Comparison of ENCODE assay signal across 6 cellular contexts in genomic region chr17:75110307-75110937, GRCh38. TPM values are rescaled to one million over a fixed set of nuclear protein-coding genes. Genes with fewer than 3 reads are reported as not detected.
DNase-seq lines count a peak whose midpoint lies in the region; ATAC-seq, FAIRE-seq and TF ChIP-seq lines count a peak whose summit lies in the region.

No MANE protein-coding gene starts in this region.

- POLR2A ChIA-PET in A549 (lab: Yijun Ruan, JAX), result interaction anchor here (0.8 to 3.1 kb wide), 13 partner anchors 14 to 91 kb away, joined by 3 to 20 read pairs (median 4); partner anchors contain the start of genes ATP5PD, KCTD2, NT5C and SLC16A5

- H3K27ac ChIP-seq in A549 (peak overlapping the region; percentile 91 to 94), esophagus squamous epithelium (peak overlapping the region; percentile 73 to 92 (median 90))

- TF ChIP-seq CTCF in A549 (IDR thresholded peaks at IDR 0.05) (no peak), esophagus squamous epithelium (IDR thresholded peaks at IDR 0.05) (no peak)

- H3K4me1 ChIP-seq in A549, result peaks cover 29% of the 10 kb centered on the region
- H3K4me1 ChIP-seq in esophagus squamous epithelium, result peaks cover 21 to 54% (median 33%) of the 10 kb centered on the region in 3 donors

- TF ChIP-seq EP300 in A549 (IDR thresholded peaks at IDR 0.05), result no peak

- peak overlapping the region; percentile 91 for H3K4me2 ChIP-seq in A549

- H3K27me3 ChIP-seq in esophagus squamous epithelium, result no peaks in the 10 kb centered on the region

- H3K9me3 ChIP-seq in A549 (no peaks in the 10 kb centered on the region), esophagus squamous epithelium (no peaks in the 10 kb centered on the region)

- peak; percentile 3 to 6; a peak in 3 of 6 replicates for ATAC-seq in A549
- no peak for ATAC-seq in stimulated activated naive CD8-positive, alpha-beta T cell treated with anti-CD3 and anti-CD28 coated beads, Interleukin-15, Interleukin-2, amounts not matched to agents 100 U/mL and 50 U/mL, for 24 hours

- no peak for TF ChIP-seq POLR2A in A549 (IDR thresholded peaks at IDR 0.05; ENCODE audit: low read length)
- no peak for TF ChIP-seq POLR2A in esophagus squamous epithelium (IDR thresholded peaks at IDR 0.05)

- DNase-seq in A549 (ENCODE audit: low read depth in 1 of 2, low spot score in 1 of 2) (peak in 1 of 2 experiments; percentile 62), NCI-H2227 treated with DMSO at 0.1 percent for 48 hours (lab: John Stamatoyannopoulos, UW) (peak; percentile 14), esophagus squamous epithelium (lab: John Stamatoyannopoulos, UW) (no peak), NCI-H510A treated with DMSO at 0.1 percent for 48 hours (lab: John Stamatoyannopoulos, UW) (no peak), inferior parietal cortex (ENCODE audit: extremely low spot score) (no peak)
- DNase-seq in stimulated activated naive CD8-positive, alpha-beta T cell treated with anti-CD3 and anti-CD28 coated beads, Interleukin-15, Interleukin-2, amounts not matched to agents 100 U/mL and 50 U/mL, for 24 hours, result peak; percentile 27

- no peak for TF ChIP-seq RAD21 in A549 (conservative IDR thresholded peaks at IDR 0.05 in 1 of 2, IDR thresholded peaks at IDR 0.05 in 1 of 2)

- CTCF ChIA-PET in A549 (lab: Yijun Ruan, JAX), result interaction anchor here (1.0 to 81.8 kb wide), 6 partner anchors 11 to 212 kb away, joined by 3 to 3429 read pairs (median 406); partner anchors contain the start of genes ARMC7, ATP5PD, KCTD2 and NT5C

- H3K4me3 ChIP-seq in A549 (peak overlapping the region; percentile 77), esophagus squamous epithelium (peak overlapping the region; percentile 73 to 91 (median 89))

- 29% methylated on average over 32 of the region's 34 CpGs for WGBS in A549 (ENCODE audit: missing lambda C conversion rate)
- WGBS in esophagus squamous epithelium, 2 donors, result 15 to 18% methylated on average over 20 to 26 of the region's 34 CpGs

- FAIRE-seq in A549 (lab: Jason Lieb, UNC), result no peak

- intact Hi-C loops in esophagus squamous epithelium (cut with DNase I), result loop anchor here (5.0 kb wide), 1 partner anchor 92 kb away; no protein-coding TSS in a partner anchor

- peaks cover 0 to under 1% (median 0%) of the 10 kb centered on the region in 3 donors for H3K36me3 ChIP-seq in esophagus squamous epithelium

TF ChIP-seq in A549, 52 proteins besides CTCF, POLR2A, EP300 and RAD21:
- TF ChIP-seq RNF2 (IDR thresholded peaks at IDR 0.05; ENCODE audit: borderline replicate concordance, low read depth) (no peak), CHD4 (IDR thresholded peaks at IDR 0.05; ENCODE audit: borderline replicate concordance) (0 out of 2 replicates have a peak, but pooled peaks have one; percentile 9)

RNA-seq across cellular contexts. Expression of gene ARMC7, which starts 0.7 kb away (rescaled TPM):
- polyA plus RNA-seq in A549 (2011; rRNA removed) (8.5 and 9.5 TPM in 2 replicates), A549 (2017; fragmentation: RNase III; extraction: RNeasy Plus Mini Kit Qiagen cat#74134 plus additional on column Dnase treatment) (11.3 to 13.1 TPM (median 12.6 TPM) in 3 replicates)
- 11.0 and 13.2 TPM in 2 replicates for polyA plus RNA-seq in A549 (2012; cell fraction: cytosol; rRNA removed)
- polyA plus RNA-seq in A549 (2012; cell fraction: nucleus; rRNA removed), result 16.6 and 18.3 TPM in 2 replicates
- polyA minus RNA-seq in A549 (2011; rRNA and poly(A)+ RNA removed), result 14.3 and 15.2 TPM in 2 replicates
- total RNA-seq in esophagus squamous epithelium, result 1 to 10 TPM; 4.0 to 9.1 (median 5.3) TPM

RNA-seq across cellular contexts. Expression of gene NT5C, which starts 21.1 kb away (rescaled TPM):
- polyA plus RNA-seq in A549 (2011; rRNA removed) (54.5 and 73.7 TPM in 2 replicates), A549 (2017; fragmentation: RNase III; extraction: RNeasy Plus Mini Kit Qiagen cat#74134 plus additional on column Dnase treatment) (83.8 to 92.2 TPM (median 91.4 TPM) in 3 replicates)
- 174 and 199 TPM in 2 replicates for polyA plus RNA-seq in A549 (2012; cell fraction: cytosol; rRNA removed)
- polyA plus RNA-seq in A549 (2012; cell fraction: nucleus; rRNA removed), result 280 and 344 TPM in 2 replicates
- polyA minus RNA-seq in A549 (2011; rRNA and poly(A)+ RNA removed), result 31.1 and 36.1 TPM in 2 replicates
- 10 to 100 TPM; 81.7 to 97.5 (median 88.4) TPM for total RNA-seq in esophagus squamous epithelium

RNA-seq across cellular contexts. Expression of gene SLC16A5, which starts 22.7 kb away (rescaled TPM):
- polyA plus RNA-seq in A549 (2011; rRNA removed) (19.0 and 20.1 TPM in 2 replicates), A549 (2017; fragmentation: RNase III; extraction: RNeasy Plus Mini Kit Qiagen cat#74134 plus additional on column Dnase treatment) (19.5 to 27.6 TPM (median 27.2 TPM) in 3 replicates)
- polyA plus RNA-seq in A549 (2012; cell fraction: cytosol; rRNA removed), result 33.8 and 57.1 TPM in 2 replicates
- polyA plus RNA-seq in A549 (2012; cell fraction: nucleus; rRNA removed), result 110 and 141 TPM in 2 replicates
- polyA minus RNA-seq in A549 (2011; rRNA and poly(A)+ RNA removed), result 22.9 and 29.3 TPM in 2 replicates
- 10 to 100 TPM; 13.4 to 22.9 (median 17.4) TPM for total RNA-seq in esophagus squamous epithelium

RNA-seq across cellular contexts. Expression of gene JPT1, which starts 43.9 kb away (rescaled TPM):
- 141 and 196 TPM in 2 replicates for polyA plus RNA-seq in A549 (2011; rRNA removed)
- 483 and 502 TPM in 2 replicates for polyA plus RNA-seq in A549 (2012; cell fraction: cytosol; rRNA removed)
- polyA plus RNA-seq in A549 (2012; cell fraction: nucleus; rRNA removed), result 360 and 387 TPM in 2 replicates
- polyA plus RNA-seq in A549 (2017; fragmentation: RNase III; extraction: RNeasy Plus Mini Kit Qiagen cat#74134 plus additional on column Dnase treatment), result 623 to 739 TPM (median 629 TPM) in 3 replicates
- polyA minus RNA-seq in A549 (2011; rRNA and poly(A)+ RNA removed), result 49.1 and 91.6 TPM in 2 replicates
- total RNA-seq in esophagus squamous epithelium, result 100 to 1,000 TPM in 3 of 4 donors, 10 to 100 TPM in 1; 82.2 to 249 (median 196) TPM

Comparison
In these comparisons a context has a peak if more than half of its experiments do, and no peak if none do; other contexts are left out.
1. DNase-seq: peak in NCI-H2227 treated with DMSO at 0.1 percent for 48 hours (single experiment) and stimulated activated naive CD8-positive, alpha-beta T cell treated with anti-CD3 and anti-CD28 coated beads, Interleukin-15, Interleukin-2, amounts not matched to agents 100 U/mL and 50 U/mL, for 24 hours (single experiment); none in esophagus squamous epithelium (single experiment), NCI-H510A treated with DMSO at 0.1 percent for 48 hours (single experiment) and inferior parietal cortex (single experiment).